14 cellular contexts compared by ENCODE assay signal in genomic region chrX:155231163-155231562, GRCh38. TPM values are rescaled to one million over a fixed set of nuclear protein-coding genes. Genes with fewer than 3 reads are reported as not detected.
A peak's percentile ranks its signal among the peaks of the same experiment; 100 is the strongest.
DNase-seq lines count a peak whose midpoint lies in the region; ATAC-seq and TF ChIP-seq lines count a peak whose summit lies in the region.
"Had no signal": no experiment of that assay in that cellular context is flagged by ENCODE, and none has a peak within 500 bp of the region (broad histone marks: within the 10 kb centered on the region; RNA-seq: fewer than 3 reads in every experiment).

No MANE protein-coding gene starts in this region.

- H3K4me3 ChIP-seq in mammary epithelial cell (replicated peaks in 1 of 3; ENCODE audit: insufficient read depth in 1 of 3, low read depth in 2 of 3, low read length in 3 of 3) (no peak overlapping the region), sigmoid colon (no peak overlapping the region)
- H3K4me3 ChIP-seq: left ventricle myocardium inferior, thyroid gland had no signal

- no peak overlapping the region for H2AFZ ChIP-seq in mammary epithelial cell (ENCODE audit: low read depth, low read length)

- peaks cover 9% of the 10 kb centered on the region for H3K36me3 ChIP-seq in mammary epithelial cell (ENCODE audit: insufficient read depth, low read length)
- H3K36me3 ChIP-seq in sigmoid colon = peaks cover 0 to 23% (median 5%) of the 10 kb centered on the region in 4 donors

- DNase-seq in activated CD4-positive, alpha-beta T cell treated with anti-CD3 and anti-CD28 coated beads, Interleukin-2, amount 10 ng/mL, durations not matched to agents 24 days and 14 days = no peak
- DNase-seq in activated CD4-positive, alpha-beta T cell treated with anti-CD3 and anti-CD28 coated beads for 1 hour = no peak
- DNase-seq in mammary epithelial cell = no peak
- DNase-seq in sigmoid colon = no peak
- DNase-seq in substantia nigra (lab: John Stamatoyannopoulos, UW) = no peak
- no peak for DNase-seq in endothelial cell (ENCODE audit: low spot score)
- DNase-seq: caudate nucleus; Karpas-422; left ventricle myocardium inferior; NCI-H226; stimulated activated CD4-positive, alpha-beta T cell treated with anti-CD3 and anti-CD28 coated beads, Interleukin-4, amount 100 ng/mL, for 24 hours; thyroid gland had no signal

- H3K27me3 ChIP-seq in mammary epithelial cell (ENCODE audit: insufficient read depth, low read length) (no peaks in the 10 kb centered on the region), sigmoid colon (no peaks in the 10 kb centered on the region)
- H3K27me3 ChIP-seq: thyroid gland had no signal

- H3K4me2 ChIP-seq in mammary epithelial cell (ENCODE audit: insufficient read depth, low read depth, low read length) = peak overlapping the region; percentile 34

- H3K9ac ChIP-seq in mammary epithelial cell (ENCODE audit: insufficient read depth, low read length) = no peak overlapping the region

- H3K9me3 Mint-ChIP-seq in activated CD4-positive, alpha-beta T cell treated with anti-CD3 and anti-CD28 coated beads, Interleukin-2, amount 10 ng/mL, durations not matched to agents 24 days and 14 days = no peaks in the 10 kb centered on the region
- no peaks in the 10 kb centered on the region for H3K9me3 Mint-ChIP-seq in endothelial cell (ENCODE audit: unreplicated experiment)

- no TSS peak for BruUV-seq in mammary epithelial cell (replicated peaks; lab: Mats Ljungman, UMichigan)

- ATAC-seq in GM21390 (IDR thresholded peaks at IDR 0.05; ENCODE audit: unreplicated experiment) = peak; percentile 95
- ATAC-seq in HG03103 (IDR thresholded peaks at IDR 0.05; ENCODE audit: low read depth, unreplicated experiment) = peak; percentile 65

- peaks cover 18% of the 10 kb centered on the region for H3K79me2 ChIP-seq in mammary epithelial cell (ENCODE audit: insufficient read depth, low read length)

- H3K36me3 Mint-ChIP-seq in activated CD4-positive, alpha-beta T cell treated with anti-CD3 and anti-CD28 coated beads, Interleukin-2, amount 10 ng/mL, durations not matched to agents 24 days and 14 days (ENCODE audit: low read depth) = peaks cover 33% of the 10 kb centered on the region
- H3K36me3 Mint-ChIP-seq in endothelial cell (ENCODE audit: low read depth, unreplicated experiment) = peaks cover 4% of the 10 kb centered on the region

- H3K9me3 ChIP-seq in mammary epithelial cell (replicated peaks; ENCODE audit: insufficient read depth, low read length) (no peaks in the 10 kb centered on the region), sigmoid colon (no peaks in the 10 kb centered on the region)
- H3K9me3 ChIP-seq: left ventricle myocardium inferior, thyroid gland had no signal

- dilution Hi-C loops in mammary epithelial cell (cut with HindIII; ENCODE audit: low sequenced_read_pairs) = no loop called here

- peaks cover 10% of the 10 kb centered on the region for H3K4me1 Mint-ChIP-seq in activated CD4-positive, alpha-beta T cell treated with anti-CD3 and anti-CD28 coated beads, Interleukin-2, amount 10 ng/mL, durations not matched to agents 24 days and 14 days
- H3K4me1 Mint-ChIP-seq in endothelial cell (ENCODE audit: unreplicated experiment) = no peaks in the 10 kb centered on the region

- CTCF ChIA-PET in mammary epithelial cell (lab: Charles Lee; ENCODE audit: low non-redundant PET) = no interaction called here

- peak overlapping the region; percentile 79 for H3K27ac Mint-ChIP-seq in activated CD4-positive, alpha-beta T cell treated with anti-CD3 and anti-CD28 coated beads, Interleukin-2, amount 10 ng/mL, durations not matched to agents 24 days and 14 days
- no peak overlapping the region for H3K27ac Mint-ChIP-seq in endothelial cell (ENCODE audit: unreplicated experiment)

- TF ChIP-seq CTCF in mammary epithelial cell (conservative IDR thresholded peaks at IDR 0.05 in 1 of 2, IDR thresholded peaks at IDR 0.05 in 1 of 2; ENCODE audit: extremely low read depth in 1 of 2, insufficient read depth in 1 of 2, low read depth in 1 of 2, low read length in 2 of 2) = no peak
- TF ChIP-seq CTCF in sigmoid colon (IDR thresholded peaks at IDR 0.05) = no peak
- no peak for TF ChIP-seq CTCF in endothelial cell (IDR thresholded peaks at IDR 0.05; ENCODE audit: unreplicated experiment)

- in situ Hi-C loops in mammary epithelial cell (cut with MboI; ENCODE audit: low sequenced_read_pairs in 2 of 2) = no loop called here

- H3K4me1 ChIP-seq in mammary epithelial cell (ENCODE audit: insufficient read depth, low read length) (peaks cover 7% of the 10 kb centered on the region), sigmoid colon (no peaks in the 10 kb centered on the region)
- H3K4me1 ChIP-seq: left ventricle myocardium inferior, thyroid gland had no signal

- intact Hi-C loops in activated CD4-positive, alpha-beta T cell treated with anti-CD3 and anti-CD28 coated beads, Interleukin-2, amount 10 ng/mL, durations not matched to agents 24 days and 14 days (cut with micrococcal nuclease) = no loop called here
- intact Hi-C loops in mammary epithelial cell (cut with micrococcal nuclease) (no loop called here), sigmoid colon (cut with DNase I) (no loop called here)

- no peak for TF ChIP-seq POLR2A in sigmoid colon (IDR thresholded peaks at IDR 0.05)

- no peaks in the 10 kb centered on the region for H3K27me3 Mint-ChIP-seq in activated CD4-positive, alpha-beta T cell treated with anti-CD3 and anti-CD28 coated beads, Interleukin-2, amount 10 ng/mL, durations not matched to agents 24 days and 14 days
- H3K27me3 Mint-ChIP-seq in endothelial cell (ENCODE audit: unreplicated experiment) = no peaks in the 10 kb centered on the region

- H4K20me1 ChIP-seq in mammary epithelial cell (ENCODE audit: insufficient read depth, low read length) = no peaks in the 10 kb centered on the region

- H3K27ac ChIP-seq in mammary epithelial cell (ENCODE audit: insufficient read depth, low read depth, low read length) (no peak overlapping the region), sigmoid colon (no peak overlapping the region), substantia nigra (ENCODE audit: low read depth, low read length, poor library complexity, severe bottlenecking) (no peak overlapping the region)
- H3K27ac ChIP-seq: left ventricle myocardium inferior, thyroid gland had no signal

- no peak overlapping the region for H3K4me3 Mint-ChIP-seq in activated CD4-positive, alpha-beta T cell treated with anti-CD3 and anti-CD28 coated beads, Interleukin-2, amount 10 ng/mL, durations not matched to agents 24 days and 14 days
- no peak overlapping the region for H3K4me3 Mint-ChIP-seq in endothelial cell (ENCODE audit: unreplicated experiment)

- no peak for TF ChIP-seq EP300 in sigmoid colon (IDR thresholded peaks at IDR 0.05)

RNA-seq across cellular contexts. Expression of gene VBP1, which starts 14.9 kb away (rescaled TPM):
- total RNA-seq in activated CD4-positive, alpha-beta T cell treated with anti-CD3 and anti-CD28 coated beads, Interleukin-2, amount 10 ng/mL, durations not matched to agents 24 days and 14 days = 86.4 and 87.5 TPM in 2 replicates
- total RNA-seq in mammary epithelial cell (10 to 100 TPM; 42.2 to 51.3 TPM), sigmoid colon (10 to 100 TPM; 28.8 to 55.6 (median 49.2) TPM), endothelial cell (ENCODE audit: unreplicated experiment) (39.0 TPM)
- polyA plus RNA-seq in mammary epithelial cell (28.1 TPM), sigmoid colon (10 to 100 TPM; 35.0 to 60.1 (median 38.4) TPM)
- 1.6 TPM for polyA minus RNA-seq in mammary epithelial cell

RNA-seq across cellular contexts. Expression of gene RAB39B, which starts 33.1 kb away (rescaled TPM):
- total RNA-seq in activated CD4-positive, alpha-beta T cell treated with anti-CD3 and anti-CD28 coated beads, Interleukin-2, amount 10 ng/mL, durations not matched to agents 24 days and 14 days = 9.5 and 9.9 TPM in 2 replicates
- total RNA-seq in mammary epithelial cell (1 to 10 TPM; 2.7 to 5.4 TPM), sigmoid colon (under 1 TPM; 0.28 to 0.71 (median 0.60) TPM), endothelial cell (ENCODE audit: unreplicated experiment) (1.3 TPM)
- polyA plus RNA-seq in mammary epithelial cell (0.60 TPM), sigmoid colon (1 to 10 TPM in 1 of 3 donors, not detected in 2; 2.0 TPM)
- not detected for polyA minus RNA-seq in mammary epithelial cell
